In the genomic region with DNA sequence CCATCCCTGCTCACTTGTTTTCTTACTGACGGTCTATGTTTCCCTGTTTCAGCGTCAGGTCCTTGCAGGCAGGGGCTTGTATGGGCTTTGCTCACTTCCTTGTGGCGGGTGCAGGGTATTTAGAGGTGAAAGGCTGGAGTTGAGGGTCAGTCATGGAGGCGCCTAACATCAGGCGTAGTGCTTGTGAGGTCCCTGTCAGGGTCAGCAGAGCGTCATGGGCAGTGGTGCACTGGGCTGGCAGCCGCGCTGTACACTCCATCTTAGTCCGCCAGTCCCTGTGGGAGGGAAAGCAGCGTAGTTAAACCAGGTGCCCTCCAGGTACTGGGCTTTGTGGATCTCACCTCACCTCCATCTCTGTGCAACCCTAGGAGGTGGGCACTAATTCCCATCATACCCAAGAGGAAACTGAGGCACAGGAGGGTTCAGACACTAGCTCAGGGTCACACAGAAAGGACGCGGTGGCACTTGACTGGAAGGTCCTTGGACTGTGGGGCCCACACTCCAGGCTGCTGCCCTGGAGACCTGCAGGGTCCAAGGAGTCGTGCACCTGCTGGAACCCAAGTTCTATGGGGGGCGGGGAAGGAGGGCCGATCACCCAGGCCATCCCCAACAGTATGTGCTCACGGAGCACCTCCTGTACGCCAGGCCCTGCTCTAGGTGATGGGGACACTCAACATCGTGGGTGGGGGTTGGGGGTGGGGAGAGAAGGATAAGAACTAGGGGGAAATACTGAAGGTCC, we compare ENCODE assay signal across 17 cellular contexts. TPM values are rescaled to one million over a fixed set of nuclear protein-coding genes. Genes with fewer than 3 reads are reported as not detected.
DNase-seq lines count a peak whose midpoint lies in the region; ATAC-seq and TF ChIP-seq lines count a peak whose summit lies in the region.
"Had no signal": no experiment of that assay in that cellular context is flagged by ENCODE, and none has a peak within 500 bp of the region (broad histone marks: within the 10 kb centered on the region; RNA-seq: fewer than 3 reads in every experiment).

No MANE protein-coding gene starts in this region.

- no peak overlapping the region for H4K91ac ChIP-seq in trophoblast cell (ENCODE audit: low read depth, low read length)

- CTCF ChIA-PET in CD8-positive, alpha-beta memory T cell (lab: Charles Lee): interaction anchor here (10.0 kb wide), 1 partner anchor 9 kb away, joined by 98 read pairs; no protein-coding TSS in a partner anchor

- no CpG with 5 or more reads among the region's 18 CpGs for WGBS in trophoblast cell (ENCODE audit: extremely low coverage, insufficient coverage, insufficient read length)

- H3K9ac ChIP-seq in colonic mucosa (ENCODE audit: low read depth in 2 of 2, low read length in 2 of 2) (peak overlapping the region; percentile 13 to 35), trophoblast cell (ENCODE audit: low read length) (no peak overlapping the region)

- no peak for TF ChIP-seq CTCF in colonic mucosa (IDR thresholded peaks at IDR 0.05)
- TF ChIP-seq CTCF in uterus (IDR thresholded peaks at IDR 0.05): no peak

- no peaks in the 10 kb centered on the region for H3K9me3 Mint-ChIP-seq in CD8-positive, alpha-beta memory T cell
- no peaks in the 10 kb centered on the region for H3K9me3 Mint-ChIP-seq in IgD-negative memory B cell

- H3K9me3 ChIP-seq in CD8-positive, alpha-beta memory T cell (ENCODE audit: low read length): no peaks in the 10 kb centered on the region
- H3K9me3 ChIP-seq in colonic mucosa (no peaks in the 10 kb centered on the region), trophoblast cell (ENCODE audit: insufficient read depth, low read depth, low read length) (peaks cover 1% of the 10 kb centered on the region), uterus (no peaks in the 10 kb centered on the region)
- H3K9me3 ChIP-seq: mucosa of descending colon had no signal

- H3K4me1 ChIP-seq in CD8-positive, alpha-beta memory T cell (ENCODE audit: insufficient read depth, low read length): peaks cover 39% of the 10 kb centered on the region
- H3K4me1 ChIP-seq in colonic mucosa (peaks cover 4% of the 10 kb centered on the region), trophoblast cell (ENCODE audit: control insufficient read depth in 1 of 2, insufficient read depth in 2 of 2, low read length in 2 of 2) (peaks cover 7 to 12% of the 10 kb centered on the region in 2 experiments), uterus (no peaks in the 10 kb centered on the region)

- no peak overlapping the region for H4K12ac ChIP-seq in trophoblast cell (ENCODE audit: low read depth, low read length)

- peaks cover 21% of the 10 kb centered on the region for H3K36me3 ChIP-seq in CD8-positive, alpha-beta memory T cell (ENCODE audit: insufficient read depth, low read length)
- no peaks in the 10 kb centered on the region for H3K36me3 ChIP-seq in colonic mucosa
- peaks cover 25 to 32% of the 10 kb centered on the region in 2 experiments for H3K36me3 ChIP-seq in trophoblast cell (ENCODE audit: control insufficient read depth in 1 of 2, insufficient read depth in 2 of 2, low read length in 2 of 2)
- H3K36me3 ChIP-seq in uterus: no peaks in the 10 kb centered on the region

- H3K27ac ChIP-seq in CD8-positive, alpha-beta memory T cell (ENCODE audit: low read depth, low read length): no peak overlapping the region
- H3K27ac ChIP-seq in colonic mucosa (no peak overlapping the region), trophoblast cell (ENCODE audit: low read depth, low read length) (no peak overlapping the region), uterus (peak overlapping the region in 1 of 2 donors; percentile 69)

- intact Hi-C loops in colonic mucosa (cut with DNase I) (no loop called here), uterus (cut with DNase I; ENCODE audit: low total_unique reads) (no loop called here)

- no peaks in the 10 kb centered on the region for H3K27me3 Mint-ChIP-seq in CD8-positive, alpha-beta memory T cell
- no peaks in the 10 kb centered on the region for H3K27me3 Mint-ChIP-seq in IgD-negative memory B cell

- H3K4ac ChIP-seq in trophoblast cell (ENCODE audit: low read depth, low read length): peak overlapping the region; percentile 28

- POLR2A ChIA-PET in CD8-positive, alpha-beta memory T cell (lab: Charles Lee): interaction anchor here (1.0 to 1.6 kb wide), 2 partner anchors 9 to 10 kb away, joined by 5 to 8 read pairs; no protein-coding TSS in a partner anchor

- peaks cover 0 to 65% (median 4%) of the 10 kb centered on the region in 3 donors for H3K36me3 Mint-ChIP-seq in CD8-positive, alpha-beta memory T cell
- no peaks in the 10 kb centered on the region for H3K36me3 Mint-ChIP-seq in IgD-negative memory B cell

- H3K4me3 ChIP-seq in CD8-positive, alpha-beta memory T cell (ENCODE audit: low read length): no peak overlapping the region
- H3K4me3 ChIP-seq in colonic mucosa (no peak overlapping the region), trophoblast cell (ENCODE audit: low read depth, low read length) (peak overlapping the region; percentile 8), uterus (no peak overlapping the region)
- H3K4me3 ChIP-seq: mucosa of descending colon had no signal

- H3K79me2 ChIP-seq in trophoblast cell (ENCODE audit: control insufficient read depth, insufficient read depth, low read length, poor library complexity): peaks cover 6% of the 10 kb centered on the region

- H3K79me1 ChIP-seq in trophoblast cell (ENCODE audit: low read length): peaks cover 8% of the 10 kb centered on the region

- H2BK12ac ChIP-seq in trophoblast cell (ENCODE audit: low read length): no peak overlapping the region

- no peak overlapping the region for H2AFZ ChIP-seq in trophoblast cell (ENCODE audit: insufficient read depth, low read length, poor library complexity)

- H3K4me2 ChIP-seq in trophoblast cell (ENCODE audit: low read length): no peak overlapping the region

- DNase-seq in CD8-positive, alpha-beta memory T cell: no peak
- DNase-seq in colonic mucosa: no peak
- no peak for DNase-seq in trophoblast cell
- no peak for DNase-seq in uterus
- no peak for DNase-seq in RPMI8226
- DNase-seq: islet precursor cell; NCI-H1105; NCI-H446 treated with DMSO at 0.1 percent for 48 hours; PC-3; retina; stimulated activated CD4-positive, alpha-beta T cell treated with anti-CD3 and anti-CD28 coated beads, Interleukin-1b, Interleukin-23, amount 100 ng/mL, for 48 hours; SW 1271 had no signal

- no peaks in the 10 kb centered on the region for H3K27me3 ChIP-seq in CD8-positive, alpha-beta memory T cell (ENCODE audit: insufficient read depth, low read length, poor library complexity, severe bottlenecking)
- H3K27me3 ChIP-seq in colonic mucosa (no peaks in the 10 kb centered on the region), trophoblast cell (ENCODE audit: insufficient read depth, low read length) (no peaks in the 10 kb centered on the region), uterus (no peaks in the 10 kb centered on the region)

- H3K4me3 Mint-ChIP-seq in CD8-positive, alpha-beta memory T cell: peak overlapping the region in 3 of 7 donors; percentile 15 to 55 (median 51)
- no peak overlapping the region for H3K4me3 Mint-ChIP-seq in IgD-negative memory B cell

- H4K8ac ChIP-seq in trophoblast cell (ENCODE audit: low read depth, low read length): no peak overlapping the region

- no peak overlapping the region for H3K18ac ChIP-seq in trophoblast cell (ENCODE audit: low read length)

- no peak overlapping the region for H2BK120ac ChIP-seq in trophoblast cell (ENCODE audit: insufficient read depth, low read length, poor library complexity)

- H3K4me1 Mint-ChIP-seq in CD8-positive, alpha-beta memory T cell: peaks cover 48 to 67% (median 50%) of the 10 kb centered on the region in 3 donors
- H3K4me1 Mint-ChIP-seq in IgD-negative memory B cell: peaks cover 23 to 29% (median 26%) of the 10 kb centered on the region in 3 donors

- no peak for TF ChIP-seq POLR2A in uterus (IDR thresholded peaks at IDR 0.05)

- no peak overlapping the region for H2AK5ac ChIP-seq in trophoblast cell (ENCODE audit: low read length)

- ATAC-seq in HG03469 (IDR thresholded peaks at IDR 0.05; ENCODE audit: unreplicated experiment): no peak
- ATAC-seq: activated CD4-positive, CD25-positive, alpha-beta regulatory T cell treated with anti-CD3 and anti-CD28 coated beads, Interleukin-2, amount 50 U/mL, for 24 hours; mucosa of descending colon; PC-3 had no signal

- H3K23ac ChIP-seq in trophoblast cell (ENCODE audit: low read length): no peak overlapping the region

- no peak overlapping the region for H2BK5ac ChIP-seq in trophoblast cell (ENCODE audit: low read depth, low read length, poor library complexity)

- H3K27ac Mint-ChIP-seq in CD8-positive, alpha-beta memory T cell: peak overlapping the region; percentile 55 to 98 (median 84)
- H3K27ac Mint-ChIP-seq in IgD-negative memory B cell: peak overlapping the region in 2 of 3 donors; percentile 10 to 80

- no peak overlapping the region for H3K14ac ChIP-seq in trophoblast cell (ENCODE audit: low read length)

RNA-seq across cellular contexts. Expression of a gene that starts 4.6 kb away (rescaled TPM):
- total RNA-seq in CD8-positive, alpha-beta memory T cell: 100 to 1,000 TPM; 205 to 218 TPM
- polyA plus RNA-seq in CD8-positive, alpha-beta memory T cell: 51.4 TPM
- polyA plus RNA-seq in IgD-negative memory B cell: 18.1 TPM
- total RNA-seq in colonic mucosa (10 to 100 TPM; 26.3 to 31.0 TPM), uterus (10 to 100 TPM; 40.0 to 89.8 (median 52.2) TPM)
- 48.7 and 50.2 TPM in 2 replicates for polyA plus RNA-seq in trophoblast cell (2013)

RNA-seq across cellular contexts. Expression of a gene that starts 25.6 kb away (rescaled TPM):
- total RNA-seq in CD8-positive, alpha-beta memory T cell: 1 to 10 TPM; 1.1 to 1.9 TPM
- 1.3 TPM for polyA plus RNA-seq in CD8-positive, alpha-beta memory T cell
- not detected for polyA plus RNA-seq in IgD-negative memory B cell
- total RNA-seq in colonic mucosa (1 to 10 TPM; 1.8 to 2.1 TPM), uterus (10 to 100 TPM in 1 of 4 donors, under 1 TPM in 3; 0.26 to 15.2 (median 0.78) TPM)
- 0.42 and 0.44 TPM in 2 replicates for polyA plus RNA-seq in trophoblast cell (2013)

RNA-seq across cellular contexts. Expression of a gene that starts 36.8 kb away (rescaled TPM):
- not detected for total RNA-seq in CD8-positive, alpha-beta memory T cell
- polyA plus RNA-seq in CD8-positive, alpha-beta memory T cell: 0.53 TPM
- polyA plus RNA-seq in IgD-negative memory B cell: not detected
- 1 to 10 TPM in 1 of 2 donors, under 1 TPM in 1; 0.27 to 1.0 TPM for total RNA-seq in colonic mucosa
- polyA plus RNA-seq in trophoblast cell (2013): 4.8 and 4.9 TPM in 2 replicates
- 1 to 10 TPM in 2 of 4 donors, under 1 TPM in 2; 0.26 to 2.7 (median 0.68) TPM for total RNA-seq in uterus
- total RNA-seq: endothelial cell of umbilical vein had no signal

RNA-seq across cellular contexts. Expression of a gene that starts 40.7 kb away (rescaled TPM):
- total RNA-seq in CD8-positive, alpha-beta memory T cell: 1 to 10 TPM; 7.4 to 7.5 TPM
- 15.4 TPM for polyA plus RNA-seq in CD8-positive, alpha-beta memory T cell
- polyA plus RNA-seq in IgD-negative memory B cell: 8.9 TPM
- total RNA-seq in colonic mucosa (1 to 10 TPM; 6.7 to 8.1 TPM), uterus (10 to 100 TPM in 2 of 4 donors, 1 to 10 TPM in 2; 4.4 to 16.5 (median 10.7) TPM)
- 2.0 and 2.1 TPM in 2 replicates for polyA plus RNA-seq in trophoblast cell (2013)
